Comparison of ENCODE assay signal across 14 cellular contexts in genomic region chr18:56461151-56461550, GRCh38.
DNase-seq lines count a peak whose midpoint lies in the region; ATAC-seq, FAIRE-seq and TF ChIP-seq lines count a peak whose summit lies in the region.
"Had no signal": no experiment of that assay in that cellular context is flagged by ENCODE, and none has a peak within 500 bp of the region (broad histone marks: within the 10 kb centered on the region; RNA-seq: fewer than 3 reads in every experiment).

No MANE protein-coding gene starts in this region.

- WGBS in right lobe of liver (ENCODE audit: insufficient coverage, low coverage, low lambda C conversion rate, missing lambda C conversion rate), result 50% methylated on average over 1 of the region's 1 CpG

- H3K9me3 ChIP-seq in left ventricle myocardium inferior (replicated peaks) (peaks cover 35% of the 10 kb centered on the region), neutrophil (peaks cover 4% of the 10 kb centered on the region), right lobe of liver (no peaks in the 10 kb centered on the region)
- H3K9me3 ChIP-seq: HAP-1 had no signal

- peaks cover 16% of the 10 kb centered on the region for H3K9me3 Mint-ChIP-seq in activated CD4-positive, alpha-beta T cell treated with anti-CD3 and anti-CD28 coated beads for 36 hours (ENCODE audit: low read depth)

- ATAC-seq in left cardiac atrium, result no peak
- ATAC-seq in activated CD4-positive, alpha-beta T cell treated with anti-CD3 and anti-CD28 coated beads for 36 hours, result no peak
- ATAC-seq in right lobe of liver, result no peak

- H3K4me3 Mint-ChIP-seq in activated CD4-positive, alpha-beta T cell treated with anti-CD3 and anti-CD28 coated beads for 36 hours, result no peak overlapping the region
- H3K4me3 Mint-ChIP-seq: CD4-positive, CD25-positive, alpha-beta regulatory T cell had no signal

- TF ChIP-seq CTCF in left ventricle myocardium inferior (IDR thresholded peaks at IDR 0.05; ENCODE audit: borderline replicate concordance), result no peak
- no peak for TF ChIP-seq CTCF in bronchial epithelial cell (IDR thresholded peaks at IDR 0.05; ENCODE audit: insufficient read depth, low read length, severe bottlenecking)
- no peak for TF ChIP-seq CTCF in neutrophil (IDR thresholded peaks at IDR 0.05)
- no peak for TF ChIP-seq CTCF in right lobe of liver (IDR thresholded peaks at IDR 0.05)

- FAIRE-seq in bronchial epithelial cell (lab: Jason Lieb, UNC), result no peak
- FAIRE-seq: GM19239, H1 had no signal

- TF ChIP-seq POLR2A in right lobe of liver (IDR thresholded peaks at IDR 0.05), result no peak

- DNase-seq in left ventricle myocardium inferior, result no peak
- DNase-seq in left cardiac atrium, result no peak
- DNase-seq in bronchial epithelial cell (ENCODE audit: low read depth), result peak; percentile 46
- no peak for DNase-seq in NCI-H2081 treated with DMSO at 0.1 percent for 48 hours (lab: John Stamatoyannopoulos, UW)
- no peak for DNase-seq in activated CD4-positive, alpha-beta T cell treated with anti-CD3 and anti-CD28 coated beads for 36 hours
- no peak for DNase-seq in right lobe of liver
- DNase-seq: 8988T; CD4-positive, CD25-positive, alpha-beta regulatory T cell; IMR-90 had no signal

- H3K27me3 ChIP-seq in left ventricle myocardium inferior (ENCODE audit: low read depth) (no peaks in the 10 kb centered on the region), bronchial epithelial cell (ENCODE audit: control insufficient read depth, insufficient read depth, low read length) (no peaks in the 10 kb centered on the region), neutrophil (no peaks in the 10 kb centered on the region), right lobe of liver (no peaks in the 10 kb centered on the region)
- H3K27me3 ChIP-seq: BLaER1 had no signal

- CTCF ChIA-PET in activated CD4-positive, alpha-beta T cell treated with anti-CD3 and anti-CD28 coated beads for 36 hours (lab: Charles Lee), result no interaction called here

- intact Hi-C loops in left ventricle myocardium inferior (cut with micrococcal nuclease), result no loop called here
- intact Hi-C loops in left cardiac atrium (cut with DNase I), result loop anchor here in 1 of 2 donors (10.0 kb wide), 1 partner anchor 96 kb away; no protein-coding TSS in a partner anchor
- intact Hi-C loops in activated CD4-positive, alpha-beta T cell treated with anti-CD3 and anti-CD28 coated beads for 36 hours (cut with DNase I, micrococcal nuclease), result no loop called here
- intact Hi-C loops in right lobe of liver (cut with DNase I), result no loop called here

- POLR2A ChIA-PET in activated CD4-positive, alpha-beta T cell treated with anti-CD3 and anti-CD28 coated beads for 36 hours (lab: Charles Lee), result no interaction called here

- H3K27me3 Mint-ChIP-seq in activated CD4-positive, alpha-beta T cell treated with anti-CD3 and anti-CD28 coated beads for 36 hours, result no peaks in the 10 kb centered on the region
- H3K27me3 Mint-ChIP-seq: CD4-positive, CD25-positive, alpha-beta regulatory T cell had no signal

- H3K27ac Mint-ChIP-seq in activated CD4-positive, alpha-beta T cell treated with anti-CD3 and anti-CD28 coated beads for 36 hours, result no peak overlapping the region
- H3K27ac Mint-ChIP-seq: CD4-positive, CD25-positive, alpha-beta regulatory T cell had no signal

- H3K4me1 ChIP-seq in left ventricle myocardium inferior (peaks cover 25% of the 10 kb centered on the region), neutrophil (ENCODE audit: control insufficient read depth in 1 of 2, insufficient read depth in 1 of 2, low read depth in 1 of 2, low read length in 1 of 2) (peaks cover 34 to 45% of the 10 kb centered on the region in 2 experiments), right lobe of liver (no peaks in the 10 kb centered on the region)
- H3K4me1 ChIP-seq: HAP-1 had no signal

- H3K36me3 ChIP-seq in left ventricle myocardium inferior (no peaks in the 10 kb centered on the region), bronchial epithelial cell (ENCODE audit: control insufficient read depth, insufficient read depth, low read length) (no peaks in the 10 kb centered on the region), neutrophil (no peaks in the 10 kb centered on the region), right lobe of liver (no peaks in the 10 kb centered on the region)
- H3K36me3 ChIP-seq: BLaER1, HAP-1 had no signal

- no peaks in the 10 kb centered on the region for H3K36me3 Mint-ChIP-seq in activated CD4-positive, alpha-beta T cell treated with anti-CD3 and anti-CD28 coated beads for 36 hours (ENCODE audit: low read depth)
- H3K36me3 Mint-ChIP-seq: CD4-positive, CD25-positive, alpha-beta regulatory T cell had no signal

- no peak overlapping the region for H3K4me3 ChIP-seq in left ventricle myocardium inferior
- H3K4me3 ChIP-seq in bronchial epithelial cell (ENCODE audit: low read depth, low read length), result no peak overlapping the region
- H3K4me3 ChIP-seq in neutrophil (ENCODE audit: low read depth in 1 of 2, low read length in 1 of 2), result no peak overlapping the region
- no peak overlapping the region for H3K4me3 ChIP-seq in right lobe of liver
- H3K4me3 ChIP-seq: BLaER1, HAP-1 had no signal

- H3K27ac ChIP-seq in left ventricle myocardium inferior (replicated peaks) (peak overlapping the region; percentile 77), neutrophil (peak overlapping the region; percentile 66), right lobe of liver (no peak overlapping the region)
- H3K27ac ChIP-seq: BLaER1 had no signal

- no peaks in the 10 kb centered on the region for H3K4me1 Mint-ChIP-seq in activated CD4-positive, alpha-beta T cell treated with anti-CD3 and anti-CD28 coated beads for 36 hours
- H3K4me1 Mint-ChIP-seq: CD4-positive, CD25-positive, alpha-beta regulatory T cell had no signal

Comparison
In these comparisons a context has a peak if more than half of its experiments do, and no peak if none do; other contexts are left out.
1. H3K27ac ChIP-seq: peak in left ventricle myocardium inferior (single experiment) and neutrophil (single experiment); none in right lobe of liver (0 of 3).